ENCODE assay signal across 9 cellular contexts in genomic region chr13:40026741-40027140, GRCh38.
DNase-seq lines count a peak whose midpoint lies in the region; ATAC-seq and TF ChIP-seq lines count a peak whose summit lies in the region.
"Had no signal": no experiment of that assay in that cellular context is flagged by ENCODE, and none has a peak within 500 bp of the region (broad histone marks: within the 10 kb centered on the region; RNA-seq: fewer than 3 reads in every experiment).

No MANE protein-coding gene starts in this region.

- POLR2A ChIA-PET in activated CD4-positive, alpha-beta memory T cell treated with anti-CD3 and anti-CD28 coated beads for 36 hours (lab: Charles Lee), result interaction anchor here (0.8 to 1.3 kb wide), 6 partner anchors 9 to 194 kb away, joined by 3 to 5 read pairs (median 3); no protein-coding TSS in a partner anchor

- 84 to 94% methylated on average over 4 of the region's 4 CpGs for WGBS in tibial nerve, 2 donors

- peaks cover 44% of the 10 kb centered on the region for H3K4me1 Mint-ChIP-seq in activated CD4-positive, alpha-beta memory T cell treated with anti-CD3 and anti-CD28 coated beads for 36 hours (ENCODE audit: low read depth)

- H3K36me3 Mint-ChIP-seq in activated CD4-positive, alpha-beta memory T cell treated with anti-CD3 and anti-CD28 coated beads for 36 hours, result no peaks in the 10 kb centered on the region

- no peaks in the 10 kb centered on the region for H3K27me3 ChIP-seq in tibial nerve

- no peak for TF ChIP-seq POLR2A in tibial nerve (IDR thresholded peaks at IDR 0.05)

- DNase-seq in activated CD4-positive, alpha-beta memory T cell treated with anti-CD3 and anti-CD28 coated beads for 36 hours, result peak; percentile 64
- DNase-seq in stimulated activated CD4-positive, alpha-beta T cell treated with anti-CD3 and anti-CD28 coated beads, Interleukin-4, amount 100 ng/mL, for 48 hours (ENCODE audit: low read depth in 2 of 2), result peak; percentile 37 to 45
- DNase-seq in NCI-H146 treated with DMSO at 0.1 percent for 48 hours (lab: John Stamatoyannopoulos, UW; ENCODE audit: unreplicated experiment) (no peak), tibial nerve (ENCODE audit: low spot score in 2 of 2) (no peak), GDM1 (lab: John Stamatoyannopoulos, UW) (no peak)
- DNase-seq: NCI-H2029 had no signal

- peak overlapping the region; percentile 64 for H3K4me3 Mint-ChIP-seq in activated CD4-positive, alpha-beta memory T cell treated with anti-CD3 and anti-CD28 coated beads for 36 hours

- H3K9me3 ChIP-seq in tibial nerve, result peaks cover 0 to 13% (median 0%) of the 10 kb centered on the region in 4 donors

- H3K4me3 ChIP-seq in tibial nerve, result no peak overlapping the region

- no peaks in the 10 kb centered on the region for H3K9me3 Mint-ChIP-seq in activated CD4-positive, alpha-beta memory T cell treated with anti-CD3 and anti-CD28 coated beads for 36 hours

- peak overlapping the region; percentile 83 for H3K27ac Mint-ChIP-seq in activated CD4-positive, alpha-beta memory T cell treated with anti-CD3 and anti-CD28 coated beads for 36 hours

- intact Hi-C loops in activated CD4-positive, alpha-beta memory T cell treated with anti-CD3 and anti-CD28 coated beads for 36 hours (cut with micrococcal nuclease), result loop anchor here (1.0 to 10.0 kb wide), 16 partner anchors 34 to 978 kb away; no protein-coding TSS in a partner anchor

- CTCF ChIA-PET in activated CD4-positive, alpha-beta memory T cell treated with anti-CD3 and anti-CD28 coated beads for 36 hours (lab: Charles Lee), result interaction anchor here (1.7 to 3.0 kb wide), 3 partner anchors 76 to 250 kb away, joined by 5 to 19 read pairs (median 12); no protein-coding TSS in a partner anchor

- H3K27ac ChIP-seq in tibial nerve, result no peak overlapping the region

- no peak for TF ChIP-seq EP300 in tibial nerve (IDR thresholded peaks at IDR 0.05)

- H3K36me3 ChIP-seq in tibial nerve, result no peaks in the 10 kb centered on the region

- ATAC-seq in GM19035 (IDR thresholded peaks at IDR 0.05; ENCODE audit: unreplicated experiment), result peak; percentile 40
- peak; percentile 29 for ATAC-seq in HG02943 (IDR thresholded peaks at IDR 0.05; ENCODE audit: low read depth, unreplicated experiment)
- ATAC-seq in GM18858 (IDR thresholded peaks at IDR 0.05; ENCODE audit: unreplicated experiment), result no peak

- no peak for TF ChIP-seq CTCF in tibial nerve (IDR thresholded peaks at IDR 0.05)

- H3K4me1 ChIP-seq in tibial nerve, result no peaks in the 10 kb centered on the region

- H3K27me3 Mint-ChIP-seq in activated CD4-positive, alpha-beta memory T cell treated with anti-CD3 and anti-CD28 coated beads for 36 hours, result peaks cover 5% of the 10 kb centered on the region

Comparison
In these comparisons a context has a peak if more than half of its experiments do, and no peak if none do; other contexts are left out.
1. DNase-seq: peak in activated CD4-positive, alpha-beta memory T cell treated with anti-CD3 and anti-CD28 coated beads for 36 hours (single experiment) and stimulated activated CD4-positive, alpha-beta T cell treated with anti-CD3 and anti-CD28 coated beads, Interleukin-4, amount 100 ng/mL, for 48 hours (2 of 2); none in NCI-H146 treated with DMSO at 0.1 percent for 48 hours (single experiment), tibial nerve (0 of 2) and GDM1 (single experiment).